31 cellular contexts compared by ENCODE assay signal in the genomic region with DNA sequence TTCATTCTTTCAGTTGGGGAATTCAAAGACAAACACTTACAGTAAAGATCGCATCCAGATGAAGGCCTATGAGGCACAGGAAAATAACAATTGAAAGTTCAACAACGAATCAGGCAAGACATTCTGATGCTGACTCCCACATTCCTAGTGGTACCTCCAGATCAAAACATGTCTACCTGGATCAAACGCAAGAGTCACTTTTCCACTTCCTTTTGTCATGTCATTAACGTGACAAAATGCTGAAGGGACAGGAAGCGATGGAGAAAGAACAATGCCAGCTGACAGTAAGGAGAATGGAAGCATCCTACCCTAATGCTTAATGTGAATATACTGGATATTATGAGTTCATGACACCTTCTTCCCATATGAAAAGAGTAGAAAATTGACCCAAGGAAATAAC.
A peak's percentile ranks its signal among the peaks of the same experiment; 100 is the strongest.
DNase-seq lines count a peak whose midpoint lies in the region; TF ChIP-seq lines count a peak whose summit lies in the region.
"Had no signal": no experiment of that assay in that cellular context is flagged by ENCODE, and none has a peak within 500 bp of the region (broad histone marks: within the 10 kb centered on the region; RNA-seq: fewer than 3 reads in every experiment).

No MANE protein-coding gene starts in this region.

- no peaks in the 10 kb centered on the region for H3K9me2 ChIP-seq in neural cell (ENCODE audit: insufficient read depth, low read length)
- H3K9me2 ChIP-seq in hepatocyte (replicated peaks; ENCODE audit: insufficient read depth) = no peaks in the 10 kb centered on the region

- H2AFZ ChIP-seq in neural cell (ENCODE audit: low read depth, low read length) (no peak overlapping the region), hepatocyte (no peak overlapping the region)

- no peak for TF ChIP-seq CTCF in neural cell (IDR thresholded peaks at IDR 0.05; ENCODE audit: poor library complexity, severe bottlenecking)
- no peak for TF ChIP-seq CTCF in osteocyte (IDR thresholded peaks at IDR 0.05)
- TF ChIP-seq CTCF in hepatocyte (IDR thresholded peaks at IDR 0.05; ENCODE audit: poor library complexity) = no peak

- no peak overlapping the region for H3K9ac ChIP-seq in neural cell (ENCODE audit: low read length)
- H3K9ac ChIP-seq: BLaER1; BLaER1 treated with 17β-estradiol and CSF1 and Interleukin-3, amounts not matched to agents 10 nM and 100 nM had no signal

- H3K36me3 Mint-ChIP-seq in osteocyte (ENCODE audit: unreplicated experiment) = no peaks in the 10 kb centered on the region
- H3K36me3 Mint-ChIP-seq: CD14-positive monocyte; CD4-positive, alpha-beta memory T cell; CD4-positive, CD25-positive, alpha-beta regulatory T cell; CD8-positive, alpha-beta memory T cell; CD8-positive, alpha-beta T cell had no signal

- H3K9me3 Mint-ChIP-seq in osteocyte (ENCODE audit: unreplicated experiment) = no peaks in the 10 kb centered on the region

- H3K4me1 ChIP-seq in hepatocyte (ENCODE audit: insufficient read depth) = no peaks in the 10 kb centered on the region
- H3K4me1 ChIP-seq: A549; BE2C; BLaER1; BLaER1 treated with 17β-estradiol and CSF1 and Interleukin-3, amounts not matched to agents 10 nM and 100 nM; Caco-2 had no signal

- H4K20me1 ChIP-seq in neural cell (ENCODE audit: insufficient read depth) (no peaks in the 10 kb centered on the region), hepatocyte (ENCODE audit: insufficient read depth, poor library complexity, severe bottlenecking) (no peaks in the 10 kb centered on the region)
- H4K20me1 ChIP-seq: BLaER1; BLaER1 treated with 17β-estradiol and CSF1 and Interleukin-3, amounts not matched to agents 10 nM and 100 nM had no signal

- 93% methylated on average over 5 of the region's 5 CpGs for WGBS in hepatocyte (ENCODE audit: low lambda C conversion rate, missing lambda C conversion rate)

- no peak overlapping the region for H3K27ac ChIP-seq in neural cell (ENCODE audit: low read length)
- H3K27ac ChIP-seq in hepatocyte = no peak overlapping the region
- H3K27ac ChIP-seq: 22Rv1; A549; BLaER1; BLaER1 treated with 17β-estradiol and CSF1 and Interleukin-3, amounts not matched to agents 10 nM and 100 nM; C4-2B had no signal

- H3K27ac Mint-ChIP-seq in osteocyte (ENCODE audit: unreplicated experiment) = no peak overlapping the region
- H3K27ac Mint-ChIP-seq: B cell; CD14-positive monocyte; CD4-positive, alpha-beta memory T cell; CD4-positive, alpha-beta T cell; CD4-positive, CD25-positive, alpha-beta regulatory T cell; CD8-positive, alpha-beta memory T cell; CD8-positive, alpha-beta T cell had no signal

- H3F3A ChIP-seq in neural cell (ENCODE audit: insufficient read depth, low read length, poor library complexity, severe bottlenecking) = no peaks in the 10 kb centered on the region

- H3K27me3 Mint-ChIP-seq in osteocyte (ENCODE audit: unreplicated experiment) = no peaks in the 10 kb centered on the region
- H3K27me3 Mint-ChIP-seq: B cell; CD4-positive, alpha-beta memory T cell; CD4-positive, alpha-beta T cell; CD4-positive, CD25-positive, alpha-beta regulatory T cell; CD8-positive, alpha-beta memory T cell had no signal

- no peak for TF ChIP-seq RAD21 in neural cell (conservative IDR thresholded peaks at IDR 0.05)

- DNase-seq in osteocyte (ENCODE audit: extremely low spot score, unreplicated experiment) (peak; percentile 3), hepatocyte (ENCODE audit: low spot score) (no peak), NCI-H187 treated with DMSO at 0.1 percent for 48 hours (lab: John Stamatoyannopoulos, UW) (no peak)
- DNase-seq: 8988T; ACHN; AML-193; BE2C; C1 segment of cervical spinal cord; Caco-2; Calu3; CD4-positive, alpha-beta memory T cell; CD4-positive, alpha-beta T cell; CD4-positive, CD25-positive, alpha-beta regulatory T cell; CD8-positive, alpha-beta memory T cell; CD8-positive, alpha-beta T cell; COR-L47; DMS 273 treated with DMSO at 0.1 percent for 48 hours; DMS153; DMS53; DMS79; DMS79 treated with DMSO at 0.1 percent for 48 hours; DND-41; EL had no signal

- H3K27me3 ChIP-seq in neural cell (ENCODE audit: insufficient read depth, low read depth, low read length) = no peaks in the 10 kb centered on the region
- H3K27me3 ChIP-seq in hepatocyte = no peaks in the 10 kb centered on the region
- H3K27me3 ChIP-seq: BE2C; BLaER1; BLaER1 treated with 17β-estradiol and CSF1 and Interleukin-3, amounts not matched to agents 10 nM and 100 nM had no signal

- H3K4me3 ChIP-seq in neural cell (ENCODE audit: low read length) = no peak overlapping the region
- H3K4me3 ChIP-seq in hepatocyte = no peak overlapping the region
- H3K4me3 ChIP-seq: A549; BLaER1; BLaER1 treated with 17β-estradiol and CSF1 and Interleukin-3, amounts not matched to agents 10 nM and 100 nM had no signal

- H3K9me3 ChIP-seq in neural cell (ENCODE audit: low read length) (no peaks in the 10 kb centered on the region), hepatocyte (ENCODE audit: low read depth) (no peaks in the 10 kb centered on the region)
- H3K9me3 ChIP-seq: A549; BE2C; BLaER1; BLaER1 treated with 17β-estradiol and CSF1 and Interleukin-3, amounts not matched to agents 10 nM and 100 nM; Caco-2 had no signal

- no peak overlapping the region for H3K4me3 Mint-ChIP-seq in osteocyte (ENCODE audit: unreplicated experiment)
- H3K4me3 Mint-ChIP-seq: B cell; CD14-positive monocyte; CD4-positive, alpha-beta memory T cell; CD4-positive, alpha-beta T cell; CD4-positive, CD25-positive, alpha-beta regulatory T cell; CD8-positive, alpha-beta memory T cell; CD8-positive, alpha-beta T cell had no signal

- H3K36me3 ChIP-seq in neural cell (ENCODE audit: insufficient read depth, low read length) (no peaks in the 10 kb centered on the region), hepatocyte (replicated peaks; ENCODE audit: insufficient read depth, low read depth) (no peaks in the 10 kb centered on the region)
- H3K36me3 ChIP-seq: BE2C; BLaER1; BLaER1 treated with 17β-estradiol and CSF1 and Interleukin-3, amounts not matched to agents 10 nM and 100 nM had no signal

- no peaks in the 10 kb centered on the region for H3K4me1 Mint-ChIP-seq in osteocyte (ENCODE audit: unreplicated experiment)
- H3K4me1 Mint-ChIP-seq: B cell; CD14-positive monocyte; CD4-positive, alpha-beta memory T cell; CD4-positive, CD25-positive, alpha-beta regulatory T cell; CD8-positive, alpha-beta memory T cell had no signal

- H3K79me2 ChIP-seq in neural cell (replicated peaks; ENCODE audit: insufficient read depth, low read length) (no peaks in the 10 kb centered on the region), hepatocyte (no peaks in the 10 kb centered on the region)

- TF ChIP-seq EP300 in neural cell (conservative IDR thresholded peaks at IDR 0.05; ENCODE audit: poor library complexity, severe bottlenecking) = peak; percentile 96

- H3K4me2 ChIP-seq in neural cell (ENCODE audit: low read length) (no peak overlapping the region), hepatocyte (no peak overlapping the region)
- H3K4me2 ChIP-seq: A549; BLaER1; BLaER1 treated with 17β-estradiol and CSF1 and Interleukin-3, amounts not matched to agents 10 nM and 100 nM had no signal

TF ChIP-seq in neural cell, 6 proteins besides CTCF, POLR2A, EP300 and RAD21:
- TF ChIP-seq EZH2 (IDR thresholded peaks at IDR 0.05; ENCODE audit: borderline replicate concordance, insufficient read depth, low read length, poor library complexity, severe bottlenecking) (no peak), POLR2AphosphoS5 (IDR thresholded peaks at IDR 0.05) (peak; percentile 89)
- TF ChIP-seq, protein P1, sequence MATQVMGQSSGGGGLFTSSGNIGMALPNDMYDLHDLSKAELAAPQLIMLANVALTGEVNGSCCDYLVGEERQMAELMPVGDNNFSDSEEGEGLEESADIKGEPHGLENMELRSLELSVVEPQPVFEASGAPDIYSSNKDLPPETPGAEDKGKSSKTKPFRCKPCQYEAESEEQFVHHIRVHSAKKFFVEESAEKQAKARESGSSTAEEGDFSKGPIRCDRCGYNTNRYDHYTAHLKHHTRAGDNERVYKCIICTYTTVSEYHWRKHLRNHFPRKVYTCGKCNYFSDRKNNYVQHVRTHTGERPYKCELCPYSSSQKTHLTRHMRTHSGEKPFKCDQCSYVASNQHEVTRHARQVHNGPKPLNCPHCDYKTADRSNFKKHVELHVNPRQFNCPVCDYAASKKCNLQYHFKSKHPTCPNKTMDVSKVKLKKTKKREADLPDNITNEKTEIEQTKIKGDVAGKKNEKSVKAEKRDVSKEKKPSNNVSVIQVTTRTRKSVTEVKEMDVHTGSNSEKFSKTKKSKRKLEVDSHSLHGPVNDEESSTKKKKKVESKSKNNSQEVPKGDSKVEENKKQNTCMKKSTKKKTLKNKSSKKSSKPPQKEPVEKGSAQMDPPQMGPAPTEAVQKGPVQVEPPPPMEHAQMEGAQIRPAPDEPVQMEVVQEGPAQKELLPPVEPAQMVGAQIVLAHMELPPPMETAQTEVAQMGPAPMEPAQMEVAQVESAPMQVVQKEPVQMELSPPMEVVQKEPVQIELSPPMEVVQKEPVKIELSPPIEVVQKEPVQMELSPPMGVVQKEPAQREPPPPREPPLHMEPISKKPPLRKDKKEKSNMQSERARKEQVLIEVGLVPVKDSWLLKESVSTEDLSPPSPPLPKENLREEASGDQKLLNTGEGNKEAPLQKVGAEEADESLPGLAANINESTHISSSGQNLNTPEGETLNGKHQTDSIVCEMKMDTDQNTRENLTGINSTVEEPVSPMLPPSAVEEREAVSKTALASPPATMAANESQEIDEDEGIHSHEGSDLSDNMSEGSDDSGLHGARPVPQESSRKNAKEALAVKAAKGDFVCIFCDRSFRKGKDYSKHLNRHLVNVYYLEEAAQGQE (IDR thresholded peaks at IDR 0.05; ENCODE audit: borderline replicate concordance) = peak; percentile 80
